ENCODE assay signal across 17 cellular contexts in the genomic region with DNA sequence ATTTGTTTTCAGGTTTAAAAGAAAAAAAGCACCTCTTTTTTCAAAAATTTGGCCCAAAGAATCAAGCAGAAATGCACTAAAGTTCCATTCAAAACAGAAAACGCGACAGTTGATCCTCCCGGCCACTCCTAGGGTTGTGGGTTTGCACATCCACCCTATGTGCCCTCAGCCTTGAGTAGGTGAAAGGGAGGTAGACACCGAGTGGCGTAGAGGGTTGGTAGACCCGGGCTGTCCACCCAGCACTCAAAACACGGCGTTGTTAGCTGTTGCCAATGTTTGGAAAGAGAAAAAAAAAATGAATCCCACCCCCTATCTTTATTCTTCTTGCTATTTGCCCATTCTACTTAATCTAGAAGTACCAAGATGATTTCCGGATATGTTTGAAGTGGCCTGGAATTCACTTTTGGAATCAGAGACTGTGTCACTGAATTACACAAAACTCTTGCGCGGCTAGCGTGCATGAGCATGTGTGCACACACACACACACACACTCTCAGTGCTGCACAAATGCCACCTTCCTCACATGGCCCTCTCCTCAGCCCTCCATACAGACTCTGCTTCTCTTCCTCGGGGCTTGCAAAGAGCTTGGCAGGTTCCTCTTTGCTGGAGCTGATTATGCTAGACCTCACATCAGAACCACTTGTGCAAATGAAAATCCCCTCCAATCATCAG.
DNase-seq lines count a peak whose midpoint lies in the region; ATAC-seq and TF ChIP-seq lines count a peak whose summit lies in the region.
"Had no signal": no experiment of that assay in that cellular context is flagged by ENCODE, and none has a peak within 500 bp of the region (broad histone marks: within the 10 kb centered on the region; RNA-seq: fewer than 3 reads in every experiment).

No MANE protein-coding gene starts in this region.

- no peak overlapping the region for H2AFZ ChIP-seq in trophoblast cell (ENCODE audit: insufficient read depth, low read length, poor library complexity)
- H2AFZ ChIP-seq: GM23248 had no signal

- no peak overlapping the region for H2AK5ac ChIP-seq in trophoblast cell (ENCODE audit: low read length)

- H3K27me3 Mint-ChIP-seq in endodermal cell (ENCODE audit: insufficient read depth): peaks cover 12% of the 10 kb centered on the region

- ATAC-seq in lung (ENCODE audit: insufficient read depth, low FRiP score) (peak; percentile 54), GM21737 (IDR thresholded peaks at IDR 0.05; ENCODE audit: unreplicated experiment) (no peak), heart right ventricle (no peak)
- ATAC-seq: GM12878 had no signal

- H3K9me3 ChIP-seq in lung (ENCODE audit: control insufficient read depth in 2 of 2, insufficient read depth in 1 of 2, low read length in 1 of 2) (no peaks in the 10 kb centered on the region), trophoblast cell (ENCODE audit: insufficient read depth, low read depth, low read length) (no peaks in the 10 kb centered on the region), endodermal cell (ENCODE audit: control insufficient read depth, low read length) (no peaks in the 10 kb centered on the region), heart right ventricle (no peaks in the 10 kb centered on the region)
- H3K9me3 ChIP-seq: BLaER1 had no signal

- H3K79me2 ChIP-seq in trophoblast cell (ENCODE audit: control insufficient read depth, insufficient read depth, low read length, poor library complexity): peaks cover 2% of the 10 kb centered on the region

- H2BK5ac ChIP-seq in trophoblast cell (ENCODE audit: low read depth, low read length, poor library complexity): peak overlapping the region; percentile 28

- 59 to 66% methylated on average over 13 of the region's 13 CpGs for WGBS in lung, 2 donors
- no CpG with 5 or more reads among the region's 13 CpGs for WGBS in trophoblast cell (ENCODE audit: extremely low coverage, insufficient coverage, insufficient read length)
- WGBS in endodermal cell (ENCODE audit: insufficient coverage in 1 of 2, insufficient read length in 1 of 2), 2 experiments: 96 to 98% methylated on average over 3 to 13 of the region's 13 CpGs
- WGBS in heart right ventricle, 2 donors: 70 to 84% methylated on average over 13 of the region's 13 CpGs

- H3K27me3 ChIP-seq in lung (ENCODE audit: control insufficient read depth, insufficient read depth) (no peaks in the 10 kb centered on the region), trophoblast cell (ENCODE audit: insufficient read depth, low read length) (no peaks in the 10 kb centered on the region), endodermal cell (ENCODE audit: control insufficient read depth, insufficient read depth, low read length, poor library complexity, severe bottlenecking) (no peaks in the 10 kb centered on the region), heart right ventricle (peaks cover 0 to 32% (median 10%) of the 10 kb centered on the region in 7 donors)
- H3K27me3 ChIP-seq: BLaER1 had no signal

- H3K9me3 Mint-ChIP-seq in endodermal cell: no peaks in the 10 kb centered on the region
- H3K9me3 Mint-ChIP-seq: CD14-positive monocyte; CD4-positive, alpha-beta memory T cell had no signal

- no peak overlapping the region for H3K23ac ChIP-seq in trophoblast cell (ENCODE audit: low read length)

- H3K36me3 ChIP-seq in lung (ENCODE audit: control insufficient read depth in 2 of 2, insufficient read depth in 2 of 2, low read length in 2 of 2): no peaks in the 10 kb centered on the region
- H3K36me3 ChIP-seq in trophoblast cell (ENCODE audit: control insufficient read depth in 1 of 2, insufficient read depth in 2 of 2, low read length in 2 of 2): no peaks in the 10 kb centered on the region
- H3K36me3 ChIP-seq in endodermal cell (ENCODE audit: control insufficient read depth, insufficient read depth, low read length): no peaks in the 10 kb centered on the region
- no peaks in the 10 kb centered on the region for H3K36me3 ChIP-seq in heart right ventricle
- H3K36me3 ChIP-seq: BLaER1 had no signal

- H3K4me2 ChIP-seq in trophoblast cell (ENCODE audit: low read length): no peak overlapping the region
- H3K4me2 ChIP-seq: BLaER1 had no signal

- H3K9ac ChIP-seq in trophoblast cell (ENCODE audit: low read length) (no peak overlapping the region), endodermal cell (ENCODE audit: extremely low read depth, low read length, poor library complexity, severe bottlenecking) (no peak overlapping the region)
- H3K9ac ChIP-seq: BLaER1, GM23248 had no signal

- H3K4me3 ChIP-seq in lung (no peak overlapping the region), trophoblast cell (ENCODE audit: low read depth, low read length) (no peak overlapping the region), endodermal cell (ENCODE audit: low read length) (no peak overlapping the region), heart right ventricle (no peak overlapping the region)
- H3K4me3 ChIP-seq: BLaER1, GM12878, GM23248 had no signal

- DNase-seq in DMS79 treated with DMSO at 0.1 percent for 48 hours (lab: John Stamatoyannopoulos, UW) (peak; percentile 5), DMS79 (lab: John Stamatoyannopoulos, UW) (no peak), lung (ENCODE audit: low spot score) (peak; percentile 51), trophoblast cell (no peak), endodermal cell (no peak), heart right ventricle (no peak)
- DNase-seq: CD4-positive, alpha-beta memory T cell; DMS153; DND-41; EL; GM23248; HCEC 1CT had no signal

- no peak overlapping the region for H4K8ac ChIP-seq in trophoblast cell (ENCODE audit: low read depth, low read length)

- H3K4ac ChIP-seq in trophoblast cell (ENCODE audit: low read depth, low read length): no peak overlapping the region

- H3K27ac ChIP-seq in lung (ENCODE audit: low read depth in 1 of 2, low read length in 1 of 2) (peak overlapping the region in 1 of 2 donors; percentile 35), trophoblast cell (ENCODE audit: low read depth, low read length) (no peak overlapping the region), endodermal cell (ENCODE audit: low read depth, low read length) (no peak overlapping the region), heart right ventricle (no peak overlapping the region)
- H3K27ac ChIP-seq: 22Rv1, BLaER1, GM23248 had no signal

- intact Hi-C loops in heart right ventricle (cut with DNase I): no loop called here

- H4K12ac ChIP-seq in trophoblast cell (ENCODE audit: low read depth, low read length): no peak overlapping the region

- H2BK12ac ChIP-seq in trophoblast cell (ENCODE audit: low read length): peak overlapping the region; percentile 56

- H3K4me3 Mint-ChIP-seq in endodermal cell: no peak overlapping the region
- H3K4me3 Mint-ChIP-seq: CD14-positive monocyte; CD4-positive, alpha-beta memory T cell had no signal

- H3K14ac ChIP-seq in trophoblast cell (ENCODE audit: low read length): no peak overlapping the region

- peaks cover 0 to 5% of the 10 kb centered on the region in 2 donors for H3K4me1 ChIP-seq in lung (ENCODE audit: control insufficient read depth in 2 of 2, insufficient read depth in 2 of 2, low read length in 2 of 2)
- H3K4me1 ChIP-seq in trophoblast cell (ENCODE audit: control insufficient read depth in 1 of 2, insufficient read depth in 2 of 2, low read length in 2 of 2): peaks cover 22% of the 10 kb centered on the region in 2 experiments
- no peaks in the 10 kb centered on the region for H3K4me1 ChIP-seq in endodermal cell (ENCODE audit: control insufficient read depth, insufficient read depth, low read length)
- H3K4me1 ChIP-seq in heart right ventricle: no peaks in the 10 kb centered on the region
- H3K4me1 ChIP-seq: BLaER1 had no signal

- H3K79me1 ChIP-seq in trophoblast cell (ENCODE audit: low read length): peaks cover 32% of the 10 kb centered on the region

- peak overlapping the region; percentile 64 for H2BK120ac ChIP-seq in trophoblast cell (ENCODE audit: insufficient read depth, low read length, poor library complexity)

- TF ChIP-seq CTCF in lung (IDR thresholded peaks at IDR 0.05; ENCODE audit: control extremely low read depth, extremely low read depth) (no peak), endodermal cell (conservative IDR thresholded peaks at IDR 0.05) (no peak), heart right ventricle (IDR thresholded peaks at IDR 0.05) (no peak)

- H3K18ac ChIP-seq in trophoblast cell (ENCODE audit: low read length): no peak overlapping the region

- H3K36me3 Mint-ChIP-seq in endodermal cell (ENCODE audit: low read depth): no peaks in the 10 kb centered on the region
- H3K36me3 Mint-ChIP-seq: CD14-positive monocyte; CD4-positive, alpha-beta memory T cell had no signal

- H3K27ac Mint-ChIP-seq in endodermal cell: no peak overlapping the region

- H4K91ac ChIP-seq in trophoblast cell (ENCODE audit: low read depth, low read length): peak overlapping the region; percentile 80

- H3K4me1 Mint-ChIP-seq in endodermal cell: peaks cover 13% of the 10 kb centered on the region
- H3K4me1 Mint-ChIP-seq: CD14-positive monocyte; CD4-positive, alpha-beta memory T cell had no signal

Comparison
In these comparisons a context has a peak if more than half of its experiments do, and no peak if none do; other contexts are left out.
1. DNase-seq: peak in DMS79 treated with DMSO at 0.1 percent for 48 hours (single experiment) and lung (single experiment); none in DMS79 (single experiment), trophoblast cell (0 of 2), endodermal cell (single experiment) and heart right ventricle (0 of 2).